8 cellular contexts compared by ENCODE assay signal in genomic region chr10:132036153-132036886, GRCh38. TPM values are rescaled to one million over a fixed set of nuclear protein-coding genes. Genes with fewer than 3 reads are reported as not detected.
A peak's percentile ranks its signal among the peaks of the same experiment; 100 is the strongest.
DNase-seq lines count a peak whose midpoint lies in the region; ATAC-seq and TF ChIP-seq lines count a peak whose summit lies in the region.

No MANE protein-coding gene starts in this region.

- peak overlapping the region; percentile 75 for H3K4me2 ChIP-seq in trophoblast cell (ENCODE audit: low read length)

- TF ChIP-seq POLR2A in gastroesophageal sphincter (IDR thresholded peaks at IDR 0.05): no peak

- H3K27ac ChIP-seq in gastroesophageal sphincter (peak overlapping the region in 3 of 4 donors; percentile 21 to 77 (median 66)), trophoblast cell (ENCODE audit: low read depth, low read length) (no peak overlapping the region)

- H3K4ac ChIP-seq in trophoblast cell (ENCODE audit: low read depth, low read length): no peak overlapping the region

- H3K9me3 ChIP-seq in gastroesophageal sphincter: no peaks in the 10 kb centered on the region
- peaks cover 7% of the 10 kb centered on the region for H3K9me3 ChIP-seq in trophoblast cell (ENCODE audit: insufficient read depth, low read depth, low read length)

- H3K27me3 ChIP-seq in BJ (ENCODE audit: control insufficient read depth, insufficient read depth, low read length) (peaks cover 23% of the 10 kb centered on the region), gastroesophageal sphincter (peaks cover 68% of the 10 kb centered on the region), trophoblast cell (ENCODE audit: insufficient read depth, low read length) (peaks cover 33% of the 10 kb centered on the region)

- no peak overlapping the region for H2BK120ac ChIP-seq in trophoblast cell (ENCODE audit: insufficient read depth, low read length, poor library complexity)

- CTCF ChIA-PET in BJ (lab: Yijun Ruan, JAX): interaction anchor here (1.2 to 3.0 kb wide), 2 partner anchors 13 to 150 kb away, joined by 3 to 14 read pairs; no protein-coding TSS in a partner anchor

- POLR2A ChIA-PET in BJ (lab: Charles Lee): no interaction called here

- H2BK12ac ChIP-seq in trophoblast cell (ENCODE audit: low read length): no peak overlapping the region

- TF ChIP-seq EP300 in gastroesophageal sphincter (IDR thresholded peaks at IDR 0.05): no peak

- H3K4me1 ChIP-seq in gastroesophageal sphincter: peaks cover 0 to 21% (median 7%) of the 10 kb centered on the region in 3 donors
- H3K4me1 ChIP-seq in trophoblast cell (ENCODE audit: control insufficient read depth in 1 of 2, insufficient read depth in 2 of 2, low read length in 2 of 2): peaks cover 6 to 9% of the 10 kb centered on the region in 2 experiments

- no peak overlapping the region for H2BK5ac ChIP-seq in trophoblast cell (ENCODE audit: low read depth, low read length, poor library complexity)

- H3K79me2 ChIP-seq in trophoblast cell (ENCODE audit: control insufficient read depth, insufficient read depth, low read length, poor library complexity): no peaks in the 10 kb centered on the region

- H3K36me3 ChIP-seq in BJ (ENCODE audit: control insufficient read depth, insufficient read depth, low read length) (no peaks in the 10 kb centered on the region), gastroesophageal sphincter (no peaks in the 10 kb centered on the region), trophoblast cell (ENCODE audit: control insufficient read depth in 1 of 2, insufficient read depth in 2 of 2, low read length in 2 of 2) (no peaks in the 10 kb centered on the region)

- H4K91ac ChIP-seq in trophoblast cell (ENCODE audit: low read depth, low read length): no peak overlapping the region

- ATAC-seq in gastroesophageal sphincter (peak; percentile 62), GM18868 (IDR thresholded peaks at IDR 0.05; ENCODE audit: unreplicated experiment) (no peak), GM21367 (IDR thresholded peaks at IDR 0.05; ENCODE audit: unreplicated experiment) (no peak)

- H3K23ac ChIP-seq in trophoblast cell (ENCODE audit: low read length): no peak overlapping the region

- H3K79me1 ChIP-seq in trophoblast cell (ENCODE audit: low read length): no peaks in the 10 kb centered on the region

- no peak overlapping the region for H4K12ac ChIP-seq in trophoblast cell (ENCODE audit: low read depth, low read length)

- H3K14ac ChIP-seq in trophoblast cell (ENCODE audit: low read length): no peak overlapping the region

- H2AK5ac ChIP-seq in trophoblast cell (ENCODE audit: low read length): no peak overlapping the region

- no peak overlapping the region for H3K18ac ChIP-seq in trophoblast cell (ENCODE audit: low read length)

- TF ChIP-seq CTCF in BJ (IDR thresholded peaks at IDR 0.05; ENCODE audit: insufficient read depth, low read depth, low read length): no peak
- TF ChIP-seq CTCF in gastroesophageal sphincter (IDR thresholded peaks at IDR 0.05): no peak

- H2AFZ ChIP-seq in trophoblast cell (ENCODE audit: insufficient read depth, low read length, poor library complexity): no peak overlapping the region

- peak overlapping the region; percentile 23 for H3K4me3 ChIP-seq in BJ (ENCODE audit: low read depth, low read length)
- H3K4me3 ChIP-seq in gastroesophageal sphincter: peak overlapping the region; percentile 28 to 63
- H3K4me3 ChIP-seq in trophoblast cell (ENCODE audit: low read depth, low read length): peak overlapping the region; percentile 55

- WGBS in gastroesophageal sphincter (ENCODE audit: low coverage in 1 of 2), 2 donors: no CpG with 5 or more reads among the region's 100 CpGs
- WGBS in trophoblast cell (ENCODE audit: extremely low coverage, insufficient coverage, insufficient read length): no CpG with 5 or more reads among the region's 100 CpGs

- H3K9ac ChIP-seq in trophoblast cell (ENCODE audit: low read length): no peak overlapping the region

- DNase-seq in BJ (ENCODE audit: low read depth) (no peak), RPMI8226 (peak; percentile 39), trophoblast cell (no peak), HUDEP-2 (lab: John Stamatoyannopoulos, UW; ENCODE audit: unreplicated experiment in 76 of 76) (no peak), NCI-H2029 treated with DMSO at 0.1 percent for 48 hours (lab: John Stamatoyannopoulos, UW) (no peak)

- no peak overlapping the region for H4K8ac ChIP-seq in trophoblast cell (ENCODE audit: low read depth, low read length)

RNA-seq across cellular contexts. Expression of gene JAKMIP3, which starts 29.4 kb away (rescaled TPM):
- polyA plus RNA-seq in BJ (2011; rRNA removed): 0.20 and 0.26 TPM in 2 replicates
- 0.05 and 0.14 TPM in 2 replicates for polyA minus RNA-seq in BJ (2011; rRNA and poly(A)+ RNA removed)
- total RNA-seq in gastroesophageal sphincter: 1 to 10 TPM in 2 of 4 donors, under 1 TPM in 2; 0.42 to 1.9 (median 0.87) TPM
- 0.10 TPM in 2 replicates for polyA plus RNA-seq in trophoblast cell (2013)

RNA-seq across cellular contexts. Expression of gene BNIP3, which starts 54.6 kb away (rescaled TPM):
- 89.1 and 127 TPM in 2 replicates for polyA plus RNA-seq in BJ (2011; rRNA removed)
- polyA minus RNA-seq in BJ (2011; rRNA and poly(A)+ RNA removed): 24.9 and 33.3 TPM in 2 replicates
- 100 to 1,000 TPM in 1 of 4 donors, 10 to 100 TPM in 3; 53.5 to 102 (median 68.3) TPM for total RNA-seq in gastroesophageal sphincter
- polyA plus RNA-seq in trophoblast cell (2013): 237 and 248 TPM in 2 replicates
